In genomic region chr22:47739616-47740015, GRCh38 we compare ENCODE assay signal across 17 cellular contexts.
DNase-seq lines count a peak whose midpoint lies in the region; ATAC-seq and TF ChIP-seq lines count a peak whose summit lies in the region.
"Had no signal": no experiment of that assay in that cellular context is flagged by ENCODE, and none has a peak within 500 bp of the region (broad histone marks: within the 10 kb centered on the region; RNA-seq: fewer than 3 reads in every experiment).

No MANE protein-coding gene starts in this region.

- H3K4me2 ChIP-seq in BLaER1 treated with 17β-estradiol and CSF1 and Interleukin-3, amounts not matched to agents 10 nM and 100 nM: peak overlapping the region in 7 of 11 experiments; percentile 14 to 52 (median 36); a peak in 12 of 22 replicates
- H3K4me2 ChIP-seq in neuronal stem cell (ENCODE audit: insufficient read depth, low read length, poor library complexity, severe bottlenecking): no peak overlapping the region
- H3K4me2 ChIP-seq: GM23338 had no signal

- no peak overlapping the region for H3K27ac Mint-ChIP-seq in activated CD4-positive, alpha-beta T cell treated with anti-CD3 and anti-CD28 coated beads, Interleukin-2, amount 10 ng/mL, durations not matched to agents 24 days and 14 days
- H3K27ac Mint-ChIP-seq: CD14-positive monocyte; CD4-positive, alpha-beta T cell; CD8-positive, alpha-beta memory T cell; GM23338; HFFc6 had no signal

- H2AK5ac ChIP-seq in neuronal stem cell (ENCODE audit: low read depth, low read length): peak overlapping the region; percentile 30

- no peak for TF ChIP-seq CTCF in transverse colon (IDR thresholded peaks at IDR 0.05)

- no peak overlapping the region for H3K4ac ChIP-seq in neuronal stem cell (ENCODE audit: low read length)

- H3K4me1 Mint-ChIP-seq in activated CD4-positive, alpha-beta T cell treated with anti-CD3 and anti-CD28 coated beads, Interleukin-2, amount 10 ng/mL, durations not matched to agents 24 days and 14 days: no peaks in the 10 kb centered on the region
- H3K4me1 Mint-ChIP-seq: CD14-positive monocyte; CD8-positive, alpha-beta memory T cell had no signal

- H3K4me3 ChIP-seq in BLaER1 treated with 17β-estradiol and CSF1 and Interleukin-3, amounts not matched to agents 10 nM and 100 nM: no peak overlapping the region
- H3K4me3 ChIP-seq in neuronal stem cell (ENCODE audit: low read length in 2 of 2) (no peak overlapping the region), transverse colon (no peak overlapping the region)
- H3K4me3 ChIP-seq: GM12878, GM23338, HAP-1 had no signal

- TF ChIP-seq EP300 in transverse colon (IDR thresholded peaks at IDR 0.05; ENCODE audit: low read depth): no peak

- intact Hi-C loops in activated CD4-positive, alpha-beta T cell treated with anti-CD3 and anti-CD28 coated beads, Interleukin-2, amount 10 ng/mL, durations not matched to agents 24 days and 14 days (cut with micrococcal nuclease): no loop called here
- intact Hi-C loops in transverse colon (cut with DNase I; ENCODE audit: low total_unique reads): loop anchor here (10.0 kb wide), 1 partner anchor 825 kb away; no protein-coding TSS in a partner anchor

- no peaks in the 10 kb centered on the region for H3K9me3 ChIP-seq in BLaER1 treated with 17β-estradiol and CSF1 and Interleukin-3, amounts not matched to agents 10 nM and 100 nM (replicated peaks in 1 of 11)
- peaks cover 0 to 2% of the 10 kb centered on the region in 2 donors for H3K9me3 ChIP-seq in neuronal stem cell (replicated peaks in 1 of 2; ENCODE audit: control insufficient read depth in 2 of 2, insufficient read depth in 1 of 2, low read depth in 1 of 2, low read length in 2 of 2)
- no peaks in the 10 kb centered on the region for H3K9me3 ChIP-seq in transverse colon
- H3K9me3 ChIP-seq: HAP-1 had no signal

- no peaks in the 10 kb centered on the region; a peak in 2 of 22 replicates for H4K20me1 ChIP-seq in BLaER1 treated with 17β-estradiol and CSF1 and Interleukin-3, amounts not matched to agents 10 nM and 100 nM

- ATAC-seq in GM21526 (IDR thresholded peaks at IDR 0.05; ENCODE audit: low FRiP score, unreplicated experiment): no peak
- ATAC-seq: GM12878, GM23338 had no signal

- no peak overlapping the region for H2AFZ ChIP-seq in neuronal stem cell (ENCODE audit: low read length)
- H2AFZ ChIP-seq: GM23338 had no signal

- H3K18ac ChIP-seq in neuronal stem cell (ENCODE audit: low read length): no peak overlapping the region

- H2BK15ac ChIP-seq in neuronal stem cell (ENCODE audit: low read length): peak overlapping the region; percentile 68

- no peaks in the 10 kb centered on the region for H3K36me3 ChIP-seq in BLaER1 treated with 17β-estradiol and CSF1 and Interleukin-3, amounts not matched to agents 10 nM and 100 nM
- H3K36me3 ChIP-seq in neuronal stem cell (replicated peaks in 1 of 2; ENCODE audit: control insufficient read depth in 2 of 2, insufficient read depth in 2 of 2, low read length in 2 of 2) (no peaks in the 10 kb centered on the region), transverse colon (no peaks in the 10 kb centered on the region)
- H3K36me3 ChIP-seq: HAP-1 had no signal

- H2BK120ac ChIP-seq in neuronal stem cell (ENCODE audit: low read depth, low read length): no peak overlapping the region

- no peak for TF ChIP-seq POLR2A in transverse colon (IDR thresholded peaks at IDR 0.05)

- no peak overlapping the region for H2BK12ac ChIP-seq in neuronal stem cell (ENCODE audit: low read length)

- DNase-seq in islet precursor cell (peak; percentile 40), neuronal stem cell (ENCODE audit: low spot score) (no peak), transverse colon (no peak)
- DNase-seq in activated CD4-positive, alpha-beta T cell treated with anti-CD3 and anti-CD28 coated beads, Interleukin-2, amount 10 ng/mL, durations not matched to agents 24 days and 14 days: no peak
- DNase-seq: CD4-positive, alpha-beta T cell; CD8-positive, alpha-beta memory T cell; DMS 273 treated with DMSO at 0.1 percent for 48 hours; DMS79; EL; GDM1; HFFc6 had no signal

- H3K23ac ChIP-seq in neuronal stem cell (ENCODE audit: low read depth, low read length, poor library complexity): peak overlapping the region; percentile 48

- H3K9ac ChIP-seq in BLaER1 treated with 17β-estradiol and CSF1 and Interleukin-3, amounts not matched to agents 10 nM and 100 nM: no peak overlapping the region
- H3K9ac ChIP-seq in neuronal stem cell (ENCODE audit: low read depth, low read length, poor library complexity): no peak overlapping the region

- in situ Hi-C loops in transverse colon (cut with MboI; ENCODE audit: low pct_ligation_motif_present in 1 of 4, low pct_unique_long_range_greater_than_20kb in 1 of 4, low sequenced_read_pairs in 3 of 4): no loop called here

- H4K8ac ChIP-seq in neuronal stem cell (ENCODE audit: low read depth, low read length): no peak overlapping the region

- H3K27me3 Mint-ChIP-seq in activated CD4-positive, alpha-beta T cell treated with anti-CD3 and anti-CD28 coated beads, Interleukin-2, amount 10 ng/mL, durations not matched to agents 24 days and 14 days: no peaks in the 10 kb centered on the region

- no peak overlapping the region for H3K27ac ChIP-seq in BLaER1 treated with 17β-estradiol and CSF1 and Interleukin-3, amounts not matched to agents 10 nM and 100 nM
- H3K27ac ChIP-seq in neuronal stem cell (replicated peaks; ENCODE audit: low read length): no peak overlapping the region
- no peak overlapping the region for H3K27ac ChIP-seq in transverse colon

- no peak overlapping the region for H4K91ac ChIP-seq in neuronal stem cell (ENCODE audit: low read depth, low read length, poor library complexity)

- H3K4me1 ChIP-seq in BLaER1 treated with 17β-estradiol and CSF1 and Interleukin-3, amounts not matched to agents 10 nM and 100 nM: peaks cover 0 to 15% (median 10%) of the 10 kb centered on the region in 10 experiments; a peak in 12 of 20 replicates
- peaks cover 0 to 20% of the 10 kb centered on the region in 2 donors for H3K4me1 ChIP-seq in neuronal stem cell (ENCODE audit: control insufficient read depth in 2 of 2, insufficient read depth in 1 of 2, low read depth in 1 of 2, low read length in 2 of 2)
- no peaks in the 10 kb centered on the region for H3K4me1 ChIP-seq in transverse colon
- H3K4me1 ChIP-seq: HAP-1 had no signal

- H3K9me3 Mint-ChIP-seq in activated CD4-positive, alpha-beta T cell treated with anti-CD3 and anti-CD28 coated beads, Interleukin-2, amount 10 ng/mL, durations not matched to agents 24 days and 14 days: no peaks in the 10 kb centered on the region
- H3K9me3 Mint-ChIP-seq: CD14-positive monocyte; CD4-positive, alpha-beta T cell; CD8-positive, alpha-beta memory T cell; GM23338 had no signal

- H3K36me3 Mint-ChIP-seq in activated CD4-positive, alpha-beta T cell treated with anti-CD3 and anti-CD28 coated beads, Interleukin-2, amount 10 ng/mL, durations not matched to agents 24 days and 14 days (ENCODE audit: low read depth): no peaks in the 10 kb centered on the region
- H3K36me3 Mint-ChIP-seq: CD14-positive monocyte; CD8-positive, alpha-beta memory T cell had no signal

- H3K14ac ChIP-seq in neuronal stem cell (ENCODE audit: low read length): no peak overlapping the region

- no peak overlapping the region for H2BK5ac ChIP-seq in neuronal stem cell (ENCODE audit: low read length)

- WGBS in neuronal stem cell (ENCODE audit: extremely low coverage in 2 of 2, insufficient read length in 2 of 2, insufficient replicate concordance in 1 of 2), 2 donors: no CpG with 5 or more reads among the region's 7 CpGs
- WGBS in transverse colon (ENCODE audit: low coverage in 1 of 2), 2 donors: 57% methylated on average over 7 of the region's 7 CpGs; no CpG with 5 or more reads in 1 of the 2 donors

- no peaks in the 10 kb centered on the region for H3K27me3 ChIP-seq in BLaER1 treated with 17β-estradiol and CSF1 and Interleukin-3, amounts not matched to agents 10 nM and 100 nM
- H3K27me3 ChIP-seq in neuronal stem cell (ENCODE audit: control insufficient read depth in 3 of 3, insufficient read depth in 3 of 3, low read depth in 1 of 3, low read length in 3 of 3): peaks cover 0 to 6% (median 0%) of the 10 kb centered on the region in 3 experiments
- H3K27me3 ChIP-seq in transverse colon: no peaks in the 10 kb centered on the region

- no peak overlapping the region for H3K4me3 Mint-ChIP-seq in activated CD4-positive, alpha-beta T cell treated with anti-CD3 and anti-CD28 coated beads, Interleukin-2, amount 10 ng/mL, durations not matched to agents 24 days and 14 days
- H3K4me3 Mint-ChIP-seq: CD14-positive monocyte; CD4-positive, alpha-beta T cell; CD8-positive, alpha-beta memory T cell; GM23338; HFFc6 had no signal

- H3K79me1 ChIP-seq in neuronal stem cell (ENCODE audit: low read depth, low read length): no peaks in the 10 kb centered on the region
